Comparison of ENCODE assay signal across 23 cellular contexts in the genomic region with DNA sequence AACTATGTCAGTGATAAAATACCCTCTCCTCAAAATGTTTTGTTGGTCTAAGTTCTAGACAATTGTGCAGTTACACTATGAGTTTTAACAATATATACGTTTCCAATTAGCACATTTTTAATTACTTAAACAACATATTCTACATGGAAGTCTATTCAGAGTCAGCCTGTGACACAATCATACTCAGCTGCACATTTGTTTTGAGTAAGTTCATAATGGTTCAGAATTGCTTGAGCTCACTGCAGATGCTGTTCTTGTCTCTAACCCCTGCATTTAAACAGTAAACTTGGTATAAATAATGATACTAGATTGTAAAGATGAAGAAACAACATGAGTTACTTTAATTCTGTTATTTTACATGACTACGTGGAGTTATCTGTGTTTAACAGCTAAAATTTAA. TPM values are rescaled to one million over a fixed set of nuclear protein-coding genes. Genes with fewer than 3 reads are reported as not detected.
DNase-seq lines count a peak whose midpoint lies in the region; ATAC-seq, FAIRE-seq and TF ChIP-seq lines count a peak whose summit lies in the region.
"Had no signal": no experiment of that assay in that cellular context is flagged by ENCODE, and none has a peak within 500 bp of the region (broad histone marks: within the 10 kb centered on the region; RNA-seq: fewer than 3 reads in every experiment).

No MANE protein-coding gene starts in this region.

- H3K9me3 Mint-ChIP-seq in MCF 10A (ENCODE audit: unreplicated experiment) = no peaks in the 10 kb centered on the region
- H3K9me3 Mint-ChIP-seq: activated naive CD8-positive, alpha-beta T cell treated with anti-CD3 and anti-CD28 coated beads, Interleukin-2, amount 10 ng/mL, durations not matched to agents 7 days and 5 days; stimulated activated naive CD8-positive, alpha-beta T cell treated with anti-CD3 and anti-CD28 coated beads, Interleukin-15, amount 100 ng/mL, for 72 hours had no signal

- H2AFZ ChIP-seq in Karpas-422 (ENCODE audit: low read length) = peak overlapping the region; percentile 3; the same call in 1 of the 2 replicates
- peak overlapping the region; percentile 35 for H2AFZ ChIP-seq in osteoblast (ENCODE audit: low read length)

- H3K27ac ChIP-seq in Karpas-422 (ENCODE audit: low read length) = peak overlapping the region; percentile 75
- H3K27ac ChIP-seq in osteoblast (ENCODE audit: low read depth, low read length) = no peak overlapping the region
- no peak overlapping the region for H3K27ac ChIP-seq in heart right ventricle
- H3K27ac ChIP-seq: coronary artery, foreskin keratinocyte, right atrium auricular region, upper lobe of left lung had no signal

- peaks cover 28% of the 10 kb centered on the region for H3K4me1 ChIP-seq in Karpas-422 (ENCODE audit: low read length)
- no peaks in the 10 kb centered on the region for H3K4me1 ChIP-seq in osteoblast (ENCODE audit: insufficient read depth, low read length)
- no peaks in the 10 kb centered on the region for H3K4me1 ChIP-seq in heart right ventricle
- H3K4me1 ChIP-seq: foreskin keratinocyte, right atrium auricular region, upper lobe of left lung had no signal

- peak overlapping the region; percentile 3; the same call in 1 of the 2 replicates for H3K4me3 ChIP-seq in Karpas-422 (ENCODE audit: low read length)
- H3K4me3 ChIP-seq in osteoblast (ENCODE audit: insufficient read depth, low read length) = no peak overlapping the region
- H3K4me3 ChIP-seq in heart right ventricle = no peak overlapping the region
- H3K4me3 ChIP-seq: coronary artery, right atrium auricular region, upper lobe of left lung had no signal

- DNase-seq in Karpas-422 (peak; percentile 55), osteoblast (ENCODE audit: insufficient read length, low spot score, missing footprints) (no peak), MCF 10A (ENCODE audit: unreplicated experiment) (no peak), GM19239 (ENCODE audit: insufficient read length, low spot score) (no peak), heart right ventricle (no peak)
- DNase-seq: activated naive CD8-positive, alpha-beta T cell treated with anti-CD3 and anti-CD28 coated beads, Interleukin-2, amount 10 ng/mL, durations not matched to agents 7 days and 5 days; foreskin keratinocyte; GF-D8; left ventricle myocardium superior; NCI-H187; NCI-H446; nucleus accumbens; SHP77; stimulated activated CD4-positive, alpha-beta T cell treated with anti-CD3 and anti-CD28 coated beads, Interleukin-15, amount 100 ng/mL, for 24 hours; stimulated activated naive CD8-positive, alpha-beta T cell treated with anti-CD3 and anti-CD28 coated beads, Interleukin-15, amount 100 ng/mL, for 72 hours; upper lobe of left lung had no signal

- H4K20me1 ChIP-seq in Karpas-422 (ENCODE audit: insufficient read depth, low read depth, low read length) (no peaks in the 10 kb centered on the region), osteoblast (ENCODE audit: insufficient read depth, low read length) (no peaks in the 10 kb centered on the region)

- H3K27me3 ChIP-seq in Karpas-422 (ENCODE audit: low read length) (no peaks in the 10 kb centered on the region), osteoblast (ENCODE audit: insufficient read depth, low read length) (no peaks in the 10 kb centered on the region), heart right ventricle (no peaks in the 10 kb centered on the region)
- H3K27me3 ChIP-seq: right atrium auricular region, upper lobe of left lung had no signal

- no peaks in the 10 kb centered on the region for H3K36me3 Mint-ChIP-seq in MCF 10A (ENCODE audit: insufficient read depth, unreplicated experiment)
- H3K36me3 Mint-ChIP-seq: brain had no signal

- H3K9me2 ChIP-seq in Karpas-422 (replicated peaks; ENCODE audit: insufficient read depth, low read length) = no peaks in the 10 kb centered on the region

- 58 to 63% methylated on average over 2 of the region's 2 CpGs for WGBS in heart right ventricle, 2 donors

- H3K27me3 Mint-ChIP-seq in MCF 10A (ENCODE audit: insufficient read depth, unreplicated experiment) = no peaks in the 10 kb centered on the region
- H3K27me3 Mint-ChIP-seq: B cell; brain; stimulated activated naive CD8-positive, alpha-beta T cell treated with anti-CD3 and anti-CD28 coated beads, Interleukin-15, amount 100 ng/mL, for 72 hours had no signal

- no peak overlapping the region for H3K27ac Mint-ChIP-seq in MCF 10A (ENCODE audit: low read depth, unreplicated experiment)
- H3K27ac Mint-ChIP-seq: activated naive CD8-positive, alpha-beta T cell treated with anti-CD3 and anti-CD28 coated beads, Interleukin-2, amount 10 ng/mL, durations not matched to agents 7 days and 5 days; brain; stimulated activated naive CD8-positive, alpha-beta T cell treated with anti-CD3 and anti-CD28 coated beads, Interleukin-15, amount 100 ng/mL, for 72 hours had no signal

- TF ChIP-seq CTCF in osteoblast (IDR thresholded peaks at IDR 0.05; ENCODE audit: extremely low read depth, low read depth, low read length) = no peak
- TF ChIP-seq CTCF in MCF 10A (IDR thresholded peaks at IDR 0.05; ENCODE audit: unreplicated experiment) = no peak
- TF ChIP-seq CTCF in heart right ventricle (IDR thresholded peaks at IDR 0.05) = no peak

- peak; percentile 27 for ATAC-seq in GM19438 (IDR thresholded peaks at IDR 0.05; ENCODE audit: low read depth, unreplicated experiment)
- ATAC-seq in HG02642 (IDR thresholded peaks at IDR 0.05; ENCODE audit: poor library complexity, unreplicated experiment) = peak; percentile 41
- ATAC-seq in GM21619 (IDR thresholded peaks at IDR 0.05; ENCODE audit: unreplicated experiment) = no peak
- no peak for ATAC-seq in heart right ventricle
- ATAC-seq: foreskin keratinocyte; left ventricle myocardium superior; stimulated activated naive CD8-positive, alpha-beta T cell treated with anti-CD3 and anti-CD28 coated beads, Interleukin-15, amount 100 ng/mL, for 72 hours had no signal

- no peak overlapping the region for H3K9ac ChIP-seq in Karpas-422 (ENCODE audit: low read length)

- intact Hi-C loops in MCF 10A (cut with micrococcal nuclease) (no loop called here), heart right ventricle (cut with DNase I) (no loop called here)

- no peaks in the 10 kb centered on the region for H3K79me2 ChIP-seq in Karpas-422 (ENCODE audit: low read length)
- no peaks in the 10 kb centered on the region for H3K79me2 ChIP-seq in osteoblast (ENCODE audit: insufficient read depth, low read length)

- CTCF ChIA-PET in MCF 10A (lab: Yijun Ruan, JAX) = interaction anchor here (0.6 kb wide), 1 partner anchor 397 kb away, joined by 3 read pairs; no protein-coding TSS in a partner anchor

- H3K4me1 Mint-ChIP-seq in MCF 10A (ENCODE audit: insufficient read depth, unreplicated experiment) = no peaks in the 10 kb centered on the region
- H3K4me1 Mint-ChIP-seq: activated naive CD8-positive, alpha-beta T cell treated with anti-CD3 and anti-CD28 coated beads, Interleukin-2, amount 10 ng/mL, durations not matched to agents 7 days and 5 days; brain; stimulated activated naive CD8-positive, alpha-beta T cell treated with anti-CD3 and anti-CD28 coated beads, Interleukin-15, amount 100 ng/mL, for 72 hours had no signal

- H3K4me2 ChIP-seq in Karpas-422 (ENCODE audit: low read depth, low read length, poor library complexity, severe bottlenecking) (peak overlapping the region; percentile 67), osteoblast (ENCODE audit: insufficient read depth, low read length) (no peak overlapping the region)

- no peaks in the 10 kb centered on the region for H3K9me3 ChIP-seq in Karpas-422 (ENCODE audit: low read length)
- no peaks in the 10 kb centered on the region for H3K9me3 ChIP-seq in osteoblast (ENCODE audit: low read depth, low read length)
- peaks cover 0 to 6% (median 0%) of the 10 kb centered on the region in 11 donors for H3K9me3 ChIP-seq in heart right ventricle
- H3K9me3 ChIP-seq: right atrium auricular region, upper lobe of left lung had no signal

- no peak for FAIRE-seq in GM19239 (lab: Jason Lieb, UNC)

- no TSS peak for BruUV-seq in MCF 10A (replicated peaks; lab: Mats Ljungman, UMichigan)

- POLR2A ChIA-PET in MCF 10A (lab: Yijun Ruan, JAX) = no interaction called here

- no peak overlapping the region for H3K4me3 Mint-ChIP-seq in MCF 10A (ENCODE audit: unreplicated experiment)
- H3K4me3 Mint-ChIP-seq: activated naive CD8-positive, alpha-beta T cell treated with anti-CD3 and anti-CD28 coated beads, Interleukin-2, amount 10 ng/mL, durations not matched to agents 7 days and 5 days; B cell; brain; stimulated activated naive CD8-positive, alpha-beta T cell treated with anti-CD3 and anti-CD28 coated beads, Interleukin-15, amount 100 ng/mL, for 72 hours had no signal

- H3K36me3 ChIP-seq in Karpas-422 (ENCODE audit: insufficient read depth, low read length) (no peaks in the 10 kb centered on the region), osteoblast (ENCODE audit: insufficient read depth, low read length) (no peaks in the 10 kb centered on the region), heart right ventricle (peaks cover 0 to 11% (median 0%) of the 10 kb centered on the region in 9 donors)
- H3K36me3 ChIP-seq: right atrium auricular region, upper lobe of left lung had no signal

RNA-seq across cellular contexts. Expression of a gene that starts 30.6 kb away (rescaled TPM):
- 16.8 and 18.5 TPM in 2 replicates for total RNA-seq in Karpas-422 (2014; rRNA removed; shearing (Covaris generic); ENCODE audit: low replicate concordance)
- 18.9 and 34.4 TPM in 2 replicates for total RNA-seq in osteoblast
- total RNA-seq in MCF 10A (2022) = 2.7 and 2.8 TPM in 2 replicates
- total RNA-seq in heart right ventricle = 10 to 100 TPM in 9 of 10 donors, 1 to 10 TPM in 1; 8.2 to 26.3 (median 12.8) TPM
- 10 to 100 TPM in 1 of 2 donors, 1 to 10 TPM in 1; 9.1 to 11.3 TPM for polyA plus RNA-seq in heart right ventricle

RNA-seq across cellular contexts. Expression of a gene that starts 40.6 kb away (rescaled TPM):
- total RNA-seq in Karpas-422 (2014; rRNA removed; shearing (Covaris generic); ENCODE audit: low replicate concordance) = 51.5 and 112 TPM in 2 replicates
- total RNA-seq in osteoblast = 40.5 and 52.2 TPM in 2 replicates
- total RNA-seq in MCF 10A (2022) = 74.4 and 93.2 TPM in 2 replicates
- total RNA-seq in heart right ventricle = 100 to 1,000 TPM in 1 of 10 donors, 10 to 100 TPM in 9; 81.4 to 102 (median 90.8) TPM
- 10 to 100 TPM; 30.9 to 62.3 TPM for polyA plus RNA-seq in heart right ventricle

Comparison
In these comparisons a context has a peak if more than half of its experiments do, and no peak if none do; other contexts are left out.
1. ATAC-seq: peak in GM19438 (single experiment) and HG02642 (single experiment); none in GM21619 (single experiment) and heart right ventricle (0 of 8).